In the genomic region with DNA sequence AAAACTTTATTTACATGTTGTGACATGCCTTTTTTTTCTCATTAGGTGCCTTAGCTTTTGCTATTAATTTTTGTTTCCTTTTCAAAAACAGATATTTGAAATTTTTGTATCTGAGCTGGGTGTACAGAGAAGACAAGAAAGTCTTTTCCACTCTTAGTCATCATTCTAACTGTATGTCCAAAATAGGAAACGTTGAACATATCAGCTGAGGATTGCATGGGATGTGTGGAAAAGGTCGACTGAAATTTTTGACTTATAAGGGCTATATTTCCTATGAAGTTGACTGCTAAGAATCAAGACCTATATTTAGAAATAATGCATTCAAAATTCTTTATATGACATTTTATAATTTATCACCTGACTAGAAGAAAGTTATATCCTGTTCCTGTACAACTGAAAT, we compare ENCODE assay signal across 14 cellular contexts.
DNase-seq lines count a peak whose midpoint lies in the region; ATAC-seq and TF ChIP-seq lines count a peak whose summit lies in the region.
"Had no signal": no experiment of that assay in that cellular context is flagged by ENCODE, and none has a peak within 500 bp of the region (broad histone marks: within the 10 kb centered on the region; RNA-seq: fewer than 3 reads in every experiment).

No MANE protein-coding gene starts in this region.

- 73 to 74% methylated on average over 2 of the region's 2 CpGs for WGBS in GM23248 (ENCODE audit: low coverage in 1 of 2, low lambda C conversion rate in 2 of 2, missing lambda C conversion rate in 2 of 2), 2 experiments

- DNase-seq in GM23248, result peak; percentile 5
- DNase-seq in SK-N-MC (ENCODE audit: low read depth, low spot score), result no peak
- peak; percentile 40 for DNase-seq in fibroblast of mammary gland (ENCODE audit: low read depth)
- DNase-seq in skeletal muscle cell (ENCODE audit: low read depth), result peak; percentile 28
- DNase-seq: ACHN; CD4-positive, CD25-positive, alpha-beta regulatory T cell; KG1; MG63; NCI-H1105; NCI-H2029 treated with DMSO at 0.1 percent for 48 hours; NCI-H526 had no signal

- no peak overlapping the region for H3K9ac ChIP-seq in GM23248
- no peak overlapping the region for H3K9ac ChIP-seq in SK-N-MC (ENCODE audit: insufficient read length)

- H4K20me1 ChIP-seq in GM23248 (ENCODE audit: insufficient read depth), result no peaks in the 10 kb centered on the region

- peak overlapping the region; percentile 2 for H3K4me2 ChIP-seq in GM23248 (ENCODE audit: unreplicated experiment)

- no peaks in the 10 kb centered on the region for H3K79me2 ChIP-seq in GM23248 (ENCODE audit: insufficient read depth)

- H3K27me3 ChIP-seq in GM23248 (replicated peaks; ENCODE audit: insufficient read depth), result no peaks in the 10 kb centered on the region
- H3K27me3 ChIP-seq: MG63 had no signal

- H3K4me3 ChIP-seq in GM23248 (no peak overlapping the region), SK-N-MC (peak overlapping the region; percentile 23; the same call in 1 of the 2 replicates), fibroblast of mammary gland (ENCODE audit: control insufficient read depth, low read depth, low read length) (no peak overlapping the region), skeletal muscle cell (ENCODE audit: low read depth, low read length) (no peak overlapping the region)
- H3K4me3 ChIP-seq: MG63 had no signal

- peaks cover 9% of the 10 kb centered on the region for H3F3A ChIP-seq in GM23248 (ENCODE audit: insufficient read depth)

- in situ Hi-C loops in GM23248 (cut with MboI), result no loop called here

- H3K36me3 ChIP-seq in GM23248 (ENCODE audit: low read depth), result no peaks in the 10 kb centered on the region
- no peaks in the 10 kb centered on the region for H3K36me3 ChIP-seq in SK-N-MC (ENCODE audit: insufficient read depth, low read length)
- H3K36me3 ChIP-seq: MG63 had no signal

- H2AFZ ChIP-seq in GM23248, result no peak overlapping the region

- H3K9me3 ChIP-seq in GM23248 (ENCODE audit: low read depth) (no peaks in the 10 kb centered on the region), SK-N-MC (ENCODE audit: low read depth, low read length) (no peaks in the 10 kb centered on the region)
- H3K9me3 ChIP-seq: MG63 had no signal

- H3K27ac ChIP-seq in GM23248 (no peak overlapping the region), SK-N-MC (peak overlapping the region; percentile 42; the same call in 1 of the 2 replicates)

- no peaks in the 10 kb centered on the region; the same call in 1 of the 2 replicates for H3K9me2 ChIP-seq in GM23248 (ENCODE audit: insufficient read depth)

- ATAC-seq in HG03196 (IDR thresholded peaks at IDR 0.05; ENCODE audit: unreplicated experiment) (no peak), GM19463 (IDR thresholded peaks at IDR 0.05; ENCODE audit: unreplicated experiment) (no peak), GM19395 (IDR thresholded peaks at IDR 0.05; ENCODE audit: unreplicated experiment) (no peak)

- H3K4me1 ChIP-seq in GM23248 (ENCODE audit: insufficient read depth), result peaks cover 15% of the 10 kb centered on the region

- no peak for TF ChIP-seq CTCF in fibroblast of mammary gland (conservative IDR thresholded peaks at IDR 0.05; ENCODE audit: control insufficient read depth, insufficient read depth, low read depth, low read length)
